In genomic region chrX:65524139-65524538, GRCh38 we compare ENCODE assay signal across 20 cellular contexts.
DNase-seq lines count a peak whose midpoint lies in the region; ATAC-seq and TF ChIP-seq lines count a peak whose summit lies in the region.
"Had no signal": no experiment of that assay in that cellular context is flagged by ENCODE, and none has a peak within 500 bp of the region (broad histone marks: within the 10 kb centered on the region; RNA-seq: fewer than 3 reads in every experiment).

No MANE protein-coding gene starts in this region.

- H3K4me3 Mint-ChIP-seq in memory B cell = no peak overlapping the region
- H3K4me3 Mint-ChIP-seq in stimulated activated naive B cell treated with anti-CD40 and anti-IgM and Interleukin-4, amounts not matched to agents 10 μg/mL and 1 μg/mL and 100 μg/mL, for 72 hours = no peak overlapping the region
- H3K4me3 Mint-ChIP-seq: B cell; CD4-positive, alpha-beta T cell; CD8-positive, alpha-beta T cell had no signal

- no peak for TF ChIP-seq CTCF in HEK293 (tag by site-specific recombination; IDR thresholded peaks at IDR 0.05)

- peak overlapping the region; percentile 53 for H3K27ac Mint-ChIP-seq in memory B cell
- peak overlapping the region; percentile 1 for H3K27ac Mint-ChIP-seq in stimulated activated naive B cell treated with anti-CD40 and anti-IgM and Interleukin-4, amounts not matched to agents 10 μg/mL and 1 μg/mL and 100 μg/mL, for 72 hours
- H3K27ac Mint-ChIP-seq: B cell; CD4-positive, alpha-beta T cell; CD8-positive, alpha-beta T cell had no signal

- H3K9me3 ChIP-seq in HEK293 (ENCODE audit: control insufficient read depth, insufficient read depth, low read depth, low read length) = no peaks in the 10 kb centered on the region; the same call in 1 of the 2 replicates
- H3K9me3 ChIP-seq: A549; BLaER1 treated with 17β-estradiol and CSF1 and Interleukin-3, amounts not matched to agents 10 nM and 100 nM; Caco-2 had no signal

- POLR2A ChIA-PET in HEK293 (lab: Yijun Ruan, JAX) = no interaction called here

- H3K27ac ChIP-seq in HEK293 (ENCODE audit: extremely low read depth, low read depth, low read length) = no peak overlapping the region
- H3K27ac ChIP-seq: 22Rv1, A549, C4-2B had no signal

- no peak overlapping the region for H3K4me3 ChIP-seq in HEK293 (ENCODE audit: low read depth, low read length)
- H3K4me3 ChIP-seq: A549; BLaER1 treated with 17β-estradiol and CSF1 and Interleukin-3, amounts not matched to agents 10 nM and 100 nM; GM12878 had no signal

- CTCF ChIA-PET in HEK293 (lab: Yijun Ruan, JAX) = no interaction called here

- H3K36me3 ChIP-seq in HEK293 (ENCODE audit: control insufficient read depth in 2 of 2, insufficient read depth in 1 of 2, low read length in 2 of 2) = peaks cover 14 to 95% of the 10 kb centered on the region in 2 experiments; a peak in 2 of 3 replicates

- H3K36me3 Mint-ChIP-seq in memory B cell = peaks cover 32% of the 10 kb centered on the region
- H3K36me3 Mint-ChIP-seq in stimulated activated naive B cell treated with anti-CD40 and anti-IgM and Interleukin-4, amounts not matched to agents 10 μg/mL and 1 μg/mL and 100 μg/mL, for 72 hours = peaks cover 25 to 31% of the 10 kb centered on the region in 2 donors

- H3K4me1 Mint-ChIP-seq in memory B cell = peaks cover 8% of the 10 kb centered on the region
- H3K4me1 Mint-ChIP-seq in stimulated activated naive B cell treated with anti-CD40 and anti-IgM and Interleukin-4, amounts not matched to agents 10 μg/mL and 1 μg/mL and 100 μg/mL, for 72 hours = peaks cover 0 to 11% of the 10 kb centered on the region in 2 donors

- no peaks in the 10 kb centered on the region for H3K27me3 Mint-ChIP-seq in memory B cell
- H3K27me3 Mint-ChIP-seq in stimulated activated naive B cell treated with anti-CD40 and anti-IgM and Interleukin-4, amounts not matched to agents 10 μg/mL and 1 μg/mL and 100 μg/mL, for 72 hours = no peaks in the 10 kb centered on the region
- H3K27me3 Mint-ChIP-seq: B cell; CD4-positive, alpha-beta T cell had no signal

- no peaks in the 10 kb centered on the region; the same call in 1 of the 2 replicates for H3K4me1 ChIP-seq in HEK293 (ENCODE audit: control insufficient read depth, insufficient read depth, low read length)
- H3K4me1 ChIP-seq: A549 had no signal

- no peaks in the 10 kb centered on the region for H3K9me3 Mint-ChIP-seq in memory B cell
- no peaks in the 10 kb centered on the region for H3K9me3 Mint-ChIP-seq in stimulated activated naive B cell treated with anti-CD40 and anti-IgM and Interleukin-4, amounts not matched to agents 10 μg/mL and 1 μg/mL and 100 μg/mL, for 72 hours
- H3K9me3 Mint-ChIP-seq: CD4-positive, alpha-beta T cell; CD8-positive, alpha-beta T cell had no signal

- no peak for ATAC-seq in memory B cell (ENCODE audit: low read depth)
- ATAC-seq in stimulated activated naive B cell treated with anti-CD40 and anti-IgM and Interleukin-4, amounts not matched to agents 10 μg/mL and 1 μg/mL and 100 μg/mL, for 72 hours (replicated peaks) = no peak
- ATAC-seq: A549; CD8-positive, alpha-beta T cell; GM12878 had no signal

- DNase-seq in memory B cell (ENCODE audit: low spot score in 2 of 2) (no peak), nucleus accumbens (lab: John Stamatoyannopoulos, UW) (no peak)
- no peak for DNase-seq in stimulated activated naive B cell treated with anti-CD40 and anti-IgM and Interleukin-4, amounts not matched to agents 10 μg/mL and 1 μg/mL and 100 μg/mL, for 72 hours
- no peak for DNase-seq in stimulated activated naive CD4-positive, alpha-beta T cell treated with Interleukin-2 at 50 U/mL for 16 hours (lab: John Stamatoyannopoulos, UW)
- DNase-seq: AML-193; Caco-2; Calu3; CD4-positive, alpha-beta T cell; CD8-positive, alpha-beta T cell; DMS79; DND-41; EL; GDM1 had no signal

TF ChIP-seq in HEK293, 187 proteins besides CTCF, POLR2A, EP300 and RAD21:
- no peak for TF ChIP-seq ZNF791 (tag by site-specific recombination; IDR thresholded peaks at IDR 0.05)
- peak; percentile 94 for TF ChIP-seq PRDM1 (tag by site-specific recombination; IDR thresholded peaks at IDR 0.05)
- TF ChIP-seq ZNF202 (tag by site-specific recombination; IDR thresholded peaks at IDR 0.05; ENCODE audit: borderline replicate concordance) = no peak
- no peak for TF ChIP-seq ZNF112 (tag by site-specific recombination; IDR thresholded peaks at IDR 0.05)
- TF ChIP-seq ZNF169 (tag by site-specific recombination; IDR thresholded peaks at IDR 0.05) = no peak
